Comparison of ENCODE assay signal across 10 cellular contexts in the genomic region with DNA sequence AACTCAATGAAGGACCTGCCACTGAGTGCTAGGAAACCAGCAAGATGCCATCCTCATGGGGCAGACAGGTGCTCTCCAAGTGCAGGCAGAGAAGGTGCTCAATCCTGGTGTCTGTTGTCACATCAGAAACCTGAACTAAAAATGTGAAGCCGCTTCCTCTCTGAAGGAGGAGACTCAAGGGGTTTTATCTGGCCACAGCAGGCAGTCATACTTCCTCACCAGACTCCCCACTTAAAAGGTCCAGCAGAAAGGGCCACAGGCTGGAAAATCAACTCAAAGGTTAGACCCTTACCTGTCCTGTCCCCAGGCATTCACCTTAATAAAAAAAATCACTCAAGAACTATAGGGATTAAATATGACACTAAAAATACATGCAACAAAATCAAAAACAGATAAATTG. TPM values are rescaled to one million over a fixed set of nuclear protein-coding genes. Genes with fewer than 3 reads are reported as not detected.
A peak's percentile ranks its signal among the peaks of the same experiment; 100 is the strongest.
DNase-seq lines count a peak whose midpoint lies in the region; ATAC-seq and TF ChIP-seq lines count a peak whose summit lies in the region.
"Had no signal": no experiment of that assay in that cellular context is flagged by ENCODE, and none has a peak within 500 bp of the region (broad histone marks: within the 10 kb centered on the region; RNA-seq: fewer than 3 reads in every experiment).

No MANE protein-coding gene starts in this region.

- no peak overlapping the region for H3K4me3 ChIP-seq in body of pancreas
- H3K4me3 ChIP-seq in gastrocnemius medialis: no peak overlapping the region
- H3K4me3 ChIP-seq: thyroid gland had no signal

- no peaks in the 10 kb centered on the region for H3K9me3 ChIP-seq in body of pancreas
- no peaks in the 10 kb centered on the region for H3K9me3 ChIP-seq in gastrocnemius medialis
- H3K9me3 ChIP-seq: thyroid gland had no signal

- TF ChIP-seq POLR2A in body of pancreas (IDR thresholded peaks at IDR 0.05): no peak
- no peak for TF ChIP-seq POLR2A in gastrocnemius medialis (IDR thresholded peaks at IDR 0.05)

- peaks cover 82% of the 10 kb centered on the region for H3K4me1 Mint-ChIP-seq in activated CD8-positive, alpha-beta memory T cell treated with anti-CD3 and anti-CD28 coated beads, Interleukin-2, amount 10 ng/mL, durations not matched to agents 7 days and 5 days

- no peaks in the 10 kb centered on the region for H3K9me3 Mint-ChIP-seq in activated CD8-positive, alpha-beta memory T cell treated with anti-CD3 and anti-CD28 coated beads, Interleukin-2, amount 10 ng/mL, durations not matched to agents 7 days and 5 days (ENCODE audit: low read depth)

- in situ Hi-C loops in gastrocnemius medialis (cut with MboI; ENCODE audit: low sequenced_read_pairs in 4 of 4): no loop called here

- H3K36me3 ChIP-seq in body of pancreas (replicated peaks in 1 of 2; ENCODE audit: insufficient read depth in 1 of 2, low read depth in 2 of 2) (no peaks in the 10 kb centered on the region), gastrocnemius medialis (no peaks in the 10 kb centered on the region)
- H3K36me3 ChIP-seq: thyroid gland had no signal

- CTCF ChIA-PET in activated CD8-positive, alpha-beta memory T cell treated with anti-CD3 and anti-CD28 coated beads, Interleukin-2, amount 10 ng/mL, durations not matched to agents 7 days and 5 days (lab: Charles Lee): interaction anchor here (2.5 kb wide), 1 partner anchor 24 kb away, joined by 7 read pairs; no protein-coding TSS in a partner anchor

- TF ChIP-seq CTCF in body of pancreas (IDR thresholded peaks at IDR 0.05) (no peak), gastrocnemius medialis (IDR thresholded peaks at IDR 0.05 in 4 of 5, conservative IDR thresholded peaks at IDR 0.05 in 1 of 5) (no peak)

- peak; percentile 63 for DNase-seq in activated CD8-positive, alpha-beta memory T cell treated with anti-CD3 and anti-CD28 coated beads, Interleukin-2, amount 10 ng/mL, durations not matched to agents 7 days and 5 days
- DNase-seq in activated CD8-positive, alpha-beta memory T cell treated with anti-CD3 and anti-CD28 coated beads for 24 hours: no peak
- DNase-seq in NOMO-1 treated with DMSO at 0.1 percent for 48 hours (lab: John Stamatoyannopoulos, UW; ENCODE audit: unreplicated experiment): peak; percentile 64
- DNase-seq in body of pancreas: no peak
- no peak for DNase-seq in gastrocnemius medialis
- no peak for DNase-seq in head of caudate nucleus
- no peak for DNase-seq in NCI-H2196 (lab: John Stamatoyannopoulos, UW; ENCODE audit: unreplicated experiment)
- DNase-seq: stimulated activated CD4-positive, alpha-beta T cell treated with anti-CD3 and anti-CD28 coated beads, Interleukin-4, amount 100 ng/mL, for 1 hour; thyroid gland had no signal

- intact Hi-C loops in body of pancreas (cut with DNase I) (no loop called here), gastrocnemius medialis (cut with DNase I; ENCODE audit: low total_unique reads) (no loop called here), head of caudate nucleus (cut with DNase I) (loop anchor here (5.0 kb wide), 1 partner anchor 39 kb away; no protein-coding TSS in a partner anchor)

- H3K27ac ChIP-seq in body of pancreas (peak overlapping the region in 3 of 4 donors; percentile 78 to 81 (median 79)), gastrocnemius medialis (peak overlapping the region; percentile 61 to 80 (median 72))

- peak overlapping the region; percentile 89 for H3K27ac Mint-ChIP-seq in activated CD8-positive, alpha-beta memory T cell treated with anti-CD3 and anti-CD28 coated beads, Interleukin-2, amount 10 ng/mL, durations not matched to agents 7 days and 5 days

- H3K27me3 ChIP-seq in body of pancreas (no peaks in the 10 kb centered on the region), gastrocnemius medialis (no peaks in the 10 kb centered on the region)
- H3K27me3 ChIP-seq: thyroid gland had no signal

- WGBS in body of pancreas, 2 donors: 82 to 90% methylated on average over 1 of the region's 1 CpG

- H3K4me1 ChIP-seq in body of pancreas (peaks cover 84% of the 10 kb centered on the region), gastrocnemius medialis (peaks cover 75% of the 10 kb centered on the region in 2 donors)

- no peaks in the 10 kb centered on the region for H3K27me3 Mint-ChIP-seq in activated CD8-positive, alpha-beta memory T cell treated with anti-CD3 and anti-CD28 coated beads, Interleukin-2, amount 10 ng/mL, durations not matched to agents 7 days and 5 days

- H3K36me3 Mint-ChIP-seq in activated CD8-positive, alpha-beta memory T cell treated with anti-CD3 and anti-CD28 coated beads, Interleukin-2, amount 10 ng/mL, durations not matched to agents 7 days and 5 days: peaks cover 46% of the 10 kb centered on the region

- ATAC-seq in activated CD8-positive, alpha-beta memory T cell treated with anti-CD3 and anti-CD28 coated beads, Interleukin-2, amount 10 ng/mL, durations not matched to agents 7 days and 5 days: no peak
- ATAC-seq in body of pancreas: no peak
- no peak for ATAC-seq in gastrocnemius medialis
- no peak for ATAC-seq in HG02678 (IDR thresholded peaks at IDR 0.05; ENCODE audit: unreplicated experiment)

- H3K4me3 Mint-ChIP-seq in activated CD8-positive, alpha-beta memory T cell treated with anti-CD3 and anti-CD28 coated beads, Interleukin-2, amount 10 ng/mL, durations not matched to agents 7 days and 5 days: peak overlapping the region; percentile 61

RNA-seq across cellular contexts. Expression of a gene that starts 4.8 kb away (rescaled TPM):
- total RNA-seq in activated CD8-positive, alpha-beta memory T cell treated with anti-CD3 and anti-CD28 coated beads, Interleukin-2, amount 10 ng/mL, durations not matched to agents 7 days and 5 days: 10 to 100 TPM; 65.9 to 72.7 TPM
- total RNA-seq in body of pancreas (10 to 100 TPM; 25.4 to 67.2 TPM), gastrocnemius medialis (10 to 100 TPM; 24.6 to 32.0 (median 29.0) TPM)

RNA-seq across cellular contexts. Expression of a gene that starts 7.7 kb away (rescaled TPM):
- total RNA-seq in activated CD8-positive, alpha-beta memory T cell treated with anti-CD3 and anti-CD28 coated beads, Interleukin-2, amount 10 ng/mL, durations not matched to agents 7 days and 5 days: 100 to 1,000 TPM; 164 to 262 TPM
- 100 to 1,000 TPM in 1 of 2 donors, 10 to 100 TPM in 1; 98.8 to 151 TPM for total RNA-seq in body of pancreas
- total RNA-seq in gastrocnemius medialis: 1 to 10 TPM; 4.1 to 8.7 (median 7.5) TPM

Comparison
In these comparisons a context has a peak if more than half of its experiments do, and no peak if none do; other contexts are left out.
1. DNase-seq: peak in activated CD8-positive, alpha-beta memory T cell treated with anti-CD3 and anti-CD28 coated beads, Interleukin-2, amount 10 ng/mL, durations not matched to agents 7 days and 5 days (single experiment) and NOMO-1 treated with DMSO at 0.1 percent for 48 hours (single experiment); none in activated CD8-positive, alpha-beta memory T cell treated with anti-CD3 and anti-CD28 coated beads for 24 hours (single experiment), body of pancreas (0 of 4), gastrocnemius medialis (0 of 2), head of caudate nucleus (0 of 42) and NCI-H2196 (single experiment).
2. RNA of a gene that starts 7.7 kb away (total RNA-seq): 164 to 262 TPM in activated CD8-positive, alpha-beta memory T cell treated with anti-CD3 and anti-CD28 coated beads, Interleukin-2, amount 10 ng/mL, durations not matched to agents 7 days and 5 days and 98.8 to 151 TPM in body of pancreas; 4.1 to 8.7 TPM in gastrocnemius medialis; every median in the first group is over 10 times any median in the second.